Comparison of ENCODE assay signal across 8 cellular contexts in the genomic region with DNA sequence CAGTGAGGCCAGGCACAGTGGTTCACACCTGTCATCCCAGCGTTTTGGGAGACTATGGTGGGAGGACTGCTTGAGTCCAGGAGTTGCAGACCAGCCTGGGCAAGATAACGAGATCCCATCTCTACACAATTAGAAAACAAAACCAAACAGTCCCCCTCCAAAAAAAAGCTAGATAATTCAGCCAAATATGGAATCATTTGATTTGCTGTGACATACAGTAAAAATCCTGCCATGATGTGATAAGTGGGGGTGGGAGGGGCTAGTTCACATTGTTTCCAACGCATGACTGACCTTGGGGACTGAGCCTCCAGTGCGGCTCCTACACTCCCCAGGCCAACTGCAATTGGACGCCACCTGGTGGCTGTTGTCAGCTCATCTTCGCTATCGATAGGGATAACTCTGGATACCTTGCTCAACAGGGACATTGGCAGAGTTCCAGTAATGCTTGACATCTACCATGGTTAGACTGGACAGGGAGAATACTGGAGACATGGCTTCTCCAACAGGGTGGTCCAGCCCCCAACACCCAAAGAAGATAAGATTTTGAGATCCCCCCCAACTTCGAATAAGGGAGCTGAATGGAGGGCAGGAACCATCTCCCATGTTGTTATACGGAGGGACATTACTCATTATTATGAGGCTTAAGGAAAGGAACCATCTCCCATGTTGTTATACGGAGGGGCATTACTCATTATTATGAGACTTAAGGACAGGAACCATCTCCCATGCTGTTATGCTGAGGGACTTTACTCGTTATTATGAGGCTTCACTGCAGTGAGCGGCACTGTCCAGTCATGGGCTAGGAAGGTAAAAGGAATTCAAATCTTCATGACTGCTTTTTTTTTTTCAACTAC.
DNase-seq lines count a peak whose midpoint lies in the region; ATAC-seq, FAIRE-seq and TF ChIP-seq lines count a peak whose summit lies in the region.

No MANE protein-coding gene starts in this region.

- BruUV-seq in A673 (replicated peaks; lab: Mats Ljungman, UMichigan), result no TSS peak

- POLR2A ChIA-PET in A673 (lab: Charles Lee; ENCODE audit: low non-redundant PET), result no interaction called here

- H3K27me3 ChIP-seq in A673 (replicated peaks; ENCODE audit: insufficient read depth, low read depth, low read length, poor library complexity) (no peaks in the 10 kb centered on the region), kidney epithelial cell (ENCODE audit: control insufficient read depth, insufficient read depth, low read length) (no peaks in the 10 kb centered on the region)

- TF ChIP-seq CTCF in A673 (conservative IDR thresholded peaks at IDR 0.05; ENCODE audit: low read depth, low read length), result peak; percentile 91
- TF ChIP-seq CTCF in WI38 (IDR thresholded peaks at IDR 0.05; ENCODE audit: low read depth, low read length), result peak; percentile 58
- TF ChIP-seq CTCF in kidney epithelial cell (IDR thresholded peaks at IDR 0.05; ENCODE audit: insufficient read depth, low read length, poor library complexity, severe bottlenecking), result peak; percentile 81

- DNase-seq in A673 (ENCODE audit: low spot score) (peak; percentile 91), GM18507 (ENCODE audit: extremely low spot score, insufficient read length, low read depth) (no peak), NCI-H2196 treated with DMSO at 0.1 percent for 48 hours (lab: John Stamatoyannopoulos, UW; ENCODE audit: unreplicated experiment) (peak; percentile 98), caudate nucleus (lab: John Stamatoyannopoulos, UW) (peak in 42 of 61 donors; percentile 7 to 58 (median 34)), kidney epithelial cell (ENCODE audit: low read depth) (no peak)
- peak; percentile 63 to 67 for DNase-seq in stimulated activated CD4-positive, alpha-beta T cell treated with anti-CD3 and anti-CD28 coated beads, Interleukin-4, amount 100 ng/mL, for 48 hours (ENCODE audit: low read depth in 2 of 2)

- intact Hi-C loops in A673 (cut with micrococcal nuclease; ENCODE audit: unreplicated experiment), result loop anchor here (5.0 kb wide), 1 partner anchor 289 kb away; no protein-coding TSS in a partner anchor

- H3K27ac ChIP-seq in A673 (ENCODE audit: low read depth, low read length, poor library complexity, severe bottlenecking), result peak overlapping the region; percentile 74
- no peak overlapping the region for H3K27ac ChIP-seq in caudate nucleus (ENCODE audit: low read depth, low read length)

- CTCF ChIA-PET in A673 (lab: Charles Lee), result interaction anchor here (0.6 to 2.6 kb wide), 7 partner anchors 8 to 304 kb away, joined by 3 to 14 read pairs (median 5); no protein-coding TSS in a partner anchor

- peaks cover 28% of the 10 kb centered on the region for H3K4me1 ChIP-seq in A673 (ENCODE audit: insufficient read depth, low read length, poor library complexity, severe bottlenecking)

- H3K36me3 ChIP-seq in A673 (ENCODE audit: insufficient read depth, low read length, poor library complexity, severe bottlenecking) (peaks cover 29% of the 10 kb centered on the region), kidney epithelial cell (ENCODE audit: control insufficient read depth, insufficient read depth, low read length) (peaks cover 1% of the 10 kb centered on the region)

- peak; percentile 77 for FAIRE-seq in GM18507 (lab: Jason Lieb, UNC)

- H3K4me3 ChIP-seq in A673 (ENCODE audit: low read depth, low read length, poor library complexity, severe bottlenecking) (no peak overlapping the region), WI38 (ENCODE audit: low read depth, low read length) (no peak overlapping the region), kidney epithelial cell (ENCODE audit: low read depth, low read length) (no peak overlapping the region)

- ATAC-seq in HG03135 (IDR thresholded peaks at IDR 0.05; ENCODE audit: unreplicated experiment), result peak; percentile 35

- no peaks in the 10 kb centered on the region for H3K9me3 ChIP-seq in A673 (ENCODE audit: low read depth, low read length, poor library complexity, severe bottlenecking)

Comparison
In these comparisons a context has a peak if more than half of its experiments do, and no peak if none do; other contexts are left out.
1. DNase-seq: peak in A673 (single experiment), NCI-H2196 treated with DMSO at 0.1 percent for 48 hours (single experiment), caudate nucleus (42 of 61) and stimulated activated CD4-positive, alpha-beta T cell treated with anti-CD3 and anti-CD28 coated beads, Interleukin-4, amount 100 ng/mL, for 48 hours (2 of 2); none in GM18507 (single experiment) and kidney epithelial cell (single experiment).
2. Peak in every context shown above with its lines, with median percentiles within 50 percentile points of each other: CTCF ChIP-seq.